1 cellular context compared by ENCODE assay signal in the genomic region with DNA sequence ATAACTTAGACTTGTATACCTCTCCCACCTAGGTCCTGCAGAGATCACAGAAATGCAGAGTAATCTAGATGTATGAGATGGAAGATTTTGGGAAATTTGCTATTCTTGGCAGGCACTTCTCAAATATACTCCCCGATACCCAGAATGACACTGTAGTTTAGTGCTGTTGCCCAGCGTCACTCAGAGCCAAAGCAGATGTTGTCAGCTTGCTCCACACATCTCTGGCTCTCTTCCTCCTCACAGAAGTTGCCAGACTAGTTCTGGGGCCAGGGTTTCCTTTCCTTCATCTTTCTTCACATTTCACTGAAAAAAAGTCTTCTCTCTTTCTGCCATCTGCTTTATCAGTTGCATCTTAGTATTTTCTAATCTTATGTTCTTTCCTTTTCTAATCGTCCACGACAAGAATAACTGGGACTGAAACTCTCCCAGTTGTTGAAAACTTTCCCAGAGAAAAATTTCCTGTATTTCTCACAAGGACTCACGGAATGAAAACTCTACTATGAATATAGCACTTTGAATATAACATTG.
TF ChIP-seq lines count a peak whose summit lies in the region.

No MANE protein-coding gene starts in this region.

TF ChIP-seq in GM23338, 12 proteins besides CTCF, POLR2A, EP300 and RAD21 (continued from another document):
- TF ChIP-seq, protein P1, sequence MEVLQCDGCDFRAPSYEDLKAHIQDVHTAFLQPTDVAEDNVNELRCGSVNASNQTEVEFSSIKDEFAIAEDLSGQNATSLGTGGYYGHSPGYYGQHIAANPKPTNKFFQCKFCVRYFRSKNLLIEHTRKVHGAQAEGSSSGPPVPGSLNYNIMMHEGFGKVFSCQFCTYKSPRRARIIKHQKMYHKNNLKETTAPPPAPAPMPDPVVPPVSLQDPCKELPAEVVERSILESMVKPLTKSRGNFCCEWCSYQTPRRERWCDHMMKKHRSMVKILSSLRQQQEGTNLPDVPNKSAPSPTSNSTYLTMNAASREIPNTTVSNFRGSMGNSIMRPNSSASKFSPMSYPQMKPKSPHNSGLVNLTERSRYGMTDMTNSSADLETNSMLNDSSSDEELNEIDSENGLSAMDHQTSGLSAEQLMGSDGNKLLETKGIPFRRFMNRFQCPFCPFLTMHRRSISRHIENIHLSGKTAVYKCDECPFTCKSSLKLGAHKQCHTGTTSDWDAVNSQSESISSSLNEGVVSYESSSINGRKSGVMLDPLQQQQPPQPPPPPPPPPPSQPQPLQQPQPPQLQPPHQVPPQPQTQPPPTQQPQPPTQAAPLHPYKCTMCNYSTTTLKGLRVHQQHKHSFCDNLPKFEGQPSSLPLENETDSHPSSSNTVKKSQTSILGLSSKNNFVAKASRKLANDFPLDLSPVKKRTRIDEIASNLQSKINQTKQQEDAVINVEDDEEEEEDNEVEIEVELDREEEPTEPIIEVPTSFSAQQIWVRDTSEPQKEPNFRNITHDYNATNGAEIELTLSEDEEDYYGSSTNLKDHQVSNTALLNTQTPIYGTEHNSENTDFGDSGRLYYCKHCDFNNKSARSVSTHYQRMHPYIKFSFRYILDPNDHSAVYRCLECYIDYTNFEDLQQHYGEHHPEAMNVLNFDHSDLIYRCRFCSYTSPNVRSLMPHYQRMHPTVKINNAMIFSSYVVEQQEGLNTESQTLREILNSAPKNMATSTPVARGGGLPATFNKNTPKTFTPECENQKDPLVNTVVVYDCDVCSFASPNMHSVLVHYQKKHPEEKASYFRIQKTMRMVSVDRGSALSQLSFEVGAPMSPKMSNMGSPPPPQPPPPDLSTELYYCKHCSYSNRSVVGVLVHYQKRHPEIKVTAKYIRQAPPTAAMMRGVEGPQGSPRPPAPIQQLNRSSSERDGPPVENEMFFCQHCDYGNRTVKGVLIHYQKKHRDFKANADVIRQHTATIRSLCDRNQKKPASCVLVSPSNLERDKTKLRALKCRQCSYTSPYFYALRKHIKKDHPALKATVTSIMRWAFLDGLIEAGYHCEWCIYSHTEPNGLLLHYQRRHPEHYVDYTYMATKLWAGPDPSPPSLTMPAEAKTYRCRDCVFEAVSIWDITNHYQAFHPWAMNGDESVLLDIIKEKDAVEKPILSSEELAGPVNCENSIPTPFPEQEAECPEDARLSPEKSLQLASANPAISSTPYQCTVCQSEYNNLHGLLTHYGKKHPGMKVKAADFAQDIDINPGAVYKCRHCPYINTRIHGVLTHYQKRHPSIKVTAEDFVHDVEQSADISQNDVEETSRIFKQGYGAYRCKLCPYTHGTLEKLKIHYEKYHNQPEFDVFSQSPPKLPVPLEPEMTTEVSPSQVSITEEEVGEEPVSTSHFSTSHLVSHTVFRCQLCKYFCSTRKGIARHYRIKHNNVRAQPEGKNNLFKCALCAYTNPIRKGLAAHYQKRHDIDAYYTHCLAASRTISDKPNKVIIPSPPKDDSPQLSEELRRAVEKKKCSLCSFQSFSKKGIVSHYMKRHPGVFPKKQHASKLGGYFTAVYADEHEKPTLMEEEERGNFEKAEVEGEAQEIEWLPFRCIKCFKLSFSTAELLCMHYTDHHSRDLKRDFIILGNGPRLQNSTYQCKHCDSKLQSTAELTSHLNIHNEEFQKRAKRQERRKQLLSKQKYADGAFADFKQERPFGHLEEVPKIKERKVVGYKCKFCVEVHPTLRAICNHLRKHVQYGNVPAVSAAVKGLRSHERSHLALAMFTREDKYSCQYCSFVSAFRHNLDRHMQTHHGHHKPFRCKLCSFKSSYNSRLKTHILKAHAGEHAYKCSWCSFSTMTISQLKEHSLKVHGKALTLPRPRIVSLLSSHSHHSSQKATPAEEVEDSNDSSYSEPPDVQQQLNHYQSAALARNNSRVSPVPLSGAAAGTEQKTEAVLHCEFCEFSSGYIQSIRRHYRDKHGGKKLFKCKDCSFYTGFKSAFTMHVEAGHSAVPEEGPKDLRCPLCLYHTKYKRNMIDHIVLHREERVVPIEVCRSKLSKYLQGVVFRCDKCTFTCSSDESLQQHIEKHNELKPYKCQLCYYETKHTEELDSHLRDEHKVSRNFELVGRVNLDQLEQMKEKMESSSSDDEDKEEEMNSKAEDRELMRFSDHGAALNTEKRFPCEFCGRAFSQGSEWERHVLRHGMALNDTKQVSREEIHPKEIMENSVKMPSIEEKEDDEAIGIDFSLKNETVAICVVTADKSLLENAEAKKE (CRISPR knock-in tag; IDR thresholded peaks at IDR 0.05), result no peak
- TF ChIP-seq, protein P2, sequence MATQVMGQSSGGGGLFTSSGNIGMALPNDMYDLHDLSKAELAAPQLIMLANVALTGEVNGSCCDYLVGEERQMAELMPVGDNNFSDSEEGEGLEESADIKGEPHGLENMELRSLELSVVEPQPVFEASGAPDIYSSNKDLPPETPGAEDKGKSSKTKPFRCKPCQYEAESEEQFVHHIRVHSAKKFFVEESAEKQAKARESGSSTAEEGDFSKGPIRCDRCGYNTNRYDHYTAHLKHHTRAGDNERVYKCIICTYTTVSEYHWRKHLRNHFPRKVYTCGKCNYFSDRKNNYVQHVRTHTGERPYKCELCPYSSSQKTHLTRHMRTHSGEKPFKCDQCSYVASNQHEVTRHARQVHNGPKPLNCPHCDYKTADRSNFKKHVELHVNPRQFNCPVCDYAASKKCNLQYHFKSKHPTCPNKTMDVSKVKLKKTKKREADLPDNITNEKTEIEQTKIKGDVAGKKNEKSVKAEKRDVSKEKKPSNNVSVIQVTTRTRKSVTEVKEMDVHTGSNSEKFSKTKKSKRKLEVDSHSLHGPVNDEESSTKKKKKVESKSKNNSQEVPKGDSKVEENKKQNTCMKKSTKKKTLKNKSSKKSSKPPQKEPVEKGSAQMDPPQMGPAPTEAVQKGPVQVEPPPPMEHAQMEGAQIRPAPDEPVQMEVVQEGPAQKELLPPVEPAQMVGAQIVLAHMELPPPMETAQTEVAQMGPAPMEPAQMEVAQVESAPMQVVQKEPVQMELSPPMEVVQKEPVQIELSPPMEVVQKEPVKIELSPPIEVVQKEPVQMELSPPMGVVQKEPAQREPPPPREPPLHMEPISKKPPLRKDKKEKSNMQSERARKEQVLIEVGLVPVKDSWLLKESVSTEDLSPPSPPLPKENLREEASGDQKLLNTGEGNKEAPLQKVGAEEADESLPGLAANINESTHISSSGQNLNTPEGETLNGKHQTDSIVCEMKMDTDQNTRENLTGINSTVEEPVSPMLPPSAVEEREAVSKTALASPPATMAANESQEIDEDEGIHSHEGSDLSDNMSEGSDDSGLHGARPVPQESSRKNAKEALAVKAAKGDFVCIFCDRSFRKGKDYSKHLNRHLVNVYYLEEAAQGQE (IDR thresholded peaks at IDR 0.05; ENCODE audit: unreplicated experiment), result no peak
- TF ChIP-seq EZH2phosphoT487 (IDR thresholded peaks at IDR 0.05; ENCODE audit: unreplicated experiment) (no peak), CREB1 (CRISPR knock-in tag; IDR thresholded peaks at IDR 0.05; ENCODE audit: low read depth) (no peak), ZNF331 (CRISPR knock-in tag; IDR thresholded peaks at IDR 0.05; ENCODE audit: low read depth) (no peak), STAT1 (IDR thresholded peaks at IDR 0.05; ENCODE audit: unreplicated experiment) (no peak)
